ENCODE assay signal across 23 cellular contexts in the genomic region with DNA sequence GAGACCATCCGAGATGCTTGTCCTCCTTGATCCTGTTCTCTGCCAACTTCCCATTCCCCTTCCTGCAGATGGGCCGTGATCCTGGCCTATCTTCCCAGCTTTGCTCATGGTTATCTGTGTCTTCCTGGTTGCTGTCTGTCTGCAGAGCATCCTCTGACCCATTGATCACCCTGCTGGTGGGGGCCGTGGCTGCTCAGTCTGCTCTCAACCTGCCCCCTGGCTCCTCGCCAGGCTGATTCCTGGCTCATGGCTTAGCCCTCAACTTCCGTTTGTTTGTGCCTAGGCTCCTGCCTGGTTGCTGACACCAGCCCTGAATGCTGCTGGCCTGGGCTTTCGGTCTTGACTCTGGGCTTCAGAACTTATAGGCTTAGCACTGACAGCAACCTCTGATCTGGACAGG.
A peak's percentile ranks its signal among the peaks of the same experiment; 100 is the strongest.
DNase-seq lines count a peak whose midpoint lies in the region; ATAC-seq and TF ChIP-seq lines count a peak whose summit lies in the region.
"Had no signal": no experiment of that assay in that cellular context is flagged by ENCODE, and none has a peak within 500 bp of the region (broad histone marks: within the 10 kb centered on the region; RNA-seq: fewer than 3 reads in every experiment).

No MANE protein-coding gene starts in this region.

- H3K4me3 ChIP-seq in IMR-90 (ENCODE audit: insufficient read depth, low read depth, low read length) (no peak overlapping the region), endodermal cell (ENCODE audit: low read length) (no peak overlapping the region), parathyroid adenoma (ENCODE audit: low read depth, low read length) (no peak overlapping the region), HAP-1 (no peak overlapping the region)
- H3K4me3 ChIP-seq: psoas muscle had no signal

- CTCF ChIA-PET in IMR-90 (lab: Yijun Ruan, JAX) = no interaction called here

- TF ChIP-seq POLR2A in IMR-90 (IDR thresholded peaks at IDR 0.05; ENCODE audit: low read depth, low read length) = no peak

- H3K36me3 ChIP-seq in IMR-90 (ENCODE audit: control insufficient read depth, insufficient read depth, low read length) = no peaks in the 10 kb centered on the region
- H3K36me3 ChIP-seq in endodermal cell (ENCODE audit: control insufficient read depth, insufficient read depth, low read length) = no peaks in the 10 kb centered on the region
- no peaks in the 10 kb centered on the region for H3K36me3 ChIP-seq in parathyroid adenoma (ENCODE audit: control insufficient read depth, insufficient read depth, low read length)
- no peaks in the 10 kb centered on the region for H3K36me3 ChIP-seq in HAP-1 (replicated peaks)

- H3K4me3 Mint-ChIP-seq in endodermal cell = no peak overlapping the region
- H3K4me3 Mint-ChIP-seq: activated naive CD4-positive, alpha-beta T cell treated with anti-CD3 and anti-CD28 coated beads, Interleukin-2, amount 50 U/mL, for 24 hours; brain; immature natural killer cell; nephron; stimulated activated memory B cell treated with anti-CD40 and anti-IgM and Interleukin-4, amounts not matched to agents 10 μg/mL and 1 μg/mL and 100 μg/mL, for 72 hours had no signal

- no peak for ATAC-seq in IMR-90 (ENCODE audit: low read depth)

- H3K9me1 ChIP-seq in IMR-90 (ENCODE audit: insufficient read depth, low read length) = peaks cover 19% of the 10 kb centered on the region; the same call in 1 of the 2 replicates

- H3K9me3 ChIP-seq in IMR-90 (ENCODE audit: control insufficient read depth, insufficient read depth, low read length) (0 out of 2 replicates have a peak, but pooled peaks cover 2% of the 10 kb centered on the region), endodermal cell (ENCODE audit: control insufficient read depth, low read length) (peaks cover 8% of the 10 kb centered on the region), parathyroid adenoma (ENCODE audit: control insufficient read depth, low read length) (no peaks in the 10 kb centered on the region), HAP-1 (0 out of 2 replicates have a peak, but pooled peaks cover 2% of the 10 kb centered on the region)
- H3K9me3 ChIP-seq: psoas muscle had no signal

- H2AK5ac ChIP-seq in IMR-90 (ENCODE audit: low read depth, low read length) = no peak overlapping the region

- no peak overlapping the region for H2AK9ac ChIP-seq in IMR-90 (replicated peaks; ENCODE audit: low read depth, low read length, poor library complexity)

- H3K14ac ChIP-seq in IMR-90 (replicated peaks; ENCODE audit: low read depth, low read length) = no peak overlapping the region

- H3K27ac ChIP-seq in IMR-90 (ENCODE audit: insufficient read depth, low read length) = no peak overlapping the region
- no peak overlapping the region for H3K27ac ChIP-seq in endodermal cell (ENCODE audit: low read depth, low read length)
- peak overlapping the region; percentile 40 for H3K27ac ChIP-seq in parathyroid adenoma
- H3K27ac ChIP-seq: psoas muscle had no signal

- no peaks in the 10 kb centered on the region for H3K27me3 ChIP-seq in IMR-90 (ENCODE audit: control insufficient read depth, insufficient read depth, low read length)
- no peaks in the 10 kb centered on the region for H3K27me3 ChIP-seq in endodermal cell (ENCODE audit: control insufficient read depth, insufficient read depth, low read length, poor library complexity, severe bottlenecking)
- H3K27me3 ChIP-seq in parathyroid adenoma (ENCODE audit: control insufficient read depth, insufficient read depth, low read length) = no peaks in the 10 kb centered on the region
- no peaks in the 10 kb centered on the region for H3K27me3 ChIP-seq in HAP-1 (ENCODE audit: low read depth)

- H3K23ac ChIP-seq in IMR-90 (ENCODE audit: low read depth, low read length) = no peak overlapping the region

- TF ChIP-seq RAD21 in IMR-90 (IDR thresholded peaks at IDR 0.05; ENCODE audit: low read length) = no peak

- DNase-seq in DMS79 treated with DMSO at 0.1 percent for 48 hours (lab: John Stamatoyannopoulos, UW) (peak; percentile 10), DMS79 (lab: John Stamatoyannopoulos, UW) (no peak), IMR-90 (no peak), endodermal cell (peak; percentile 53), NCI-H1048 (lab: John Stamatoyannopoulos, UW) (no peak), HAP-1 (ENCODE audit: low spot score in 2 of 2) (no peak), ecto neural progenitor cell (ENCODE audit: low spot score) (no peak)
- DNase-seq: 8988T; activated CD4-positive, alpha-beta T cell treated with anti-CD3 and anti-CD28 coated beads, Interleukin-2, amount 50 U/mL, for 1 hour; activated T-cell treated with anti-CD3 and anti-CD28 coated beads, Interleukin-2, amount 50 U/mL, for 1 hour; DND-41; head of caudate nucleus; immature natural killer cell; NCI-H1105 treated with DMSO at 0.1 percent for 48 hours; NCI-H2171; NCI-H82; psoas muscle had no signal

- no peak overlapping the region for H4K8ac ChIP-seq in IMR-90 (ENCODE audit: low read depth in 2 of 2, low read length in 2 of 2)

- no peak overlapping the region for H3K56ac ChIP-seq in IMR-90 (ENCODE audit: extremely low read depth, insufficient read depth, low read length)

- H3K9ac ChIP-seq in IMR-90 (ENCODE audit: low read depth, low read length) = no peak overlapping the region
- no peak overlapping the region for H3K9ac ChIP-seq in endodermal cell (ENCODE audit: extremely low read depth, low read length, poor library complexity, severe bottlenecking)
- H3K9ac ChIP-seq in parathyroid adenoma = no peak overlapping the region

- intact Hi-C loops in IMR-90 (cut with micrococcal nuclease) = no loop called here

- TF ChIP-seq CTCF in IMR-90 (conservative IDR thresholded peaks at IDR 0.05; ENCODE audit: low read depth, low read length) (no peak), endodermal cell (conservative IDR thresholded peaks at IDR 0.05) (no peak), parathyroid adenoma (IDR thresholded peaks at IDR 0.05) (no peak)

- no peak overlapping the region for H2BK5ac ChIP-seq in IMR-90 (ENCODE audit: low read depth, low read length, poor library complexity, severe bottlenecking)

- WGBS in IMR-90 (ENCODE audit: extremely low coverage in 2 of 2, insufficient read length in 1 of 2), 2 experiments = 81% methylated on average over 6 of the region's 6 CpGs; no CpG with 5 or more reads in 1 of the 2 experiments
- 89 to 91% methylated on average over 6 of the region's 6 CpGs for WGBS in endodermal cell (ENCODE audit: insufficient coverage in 1 of 2, insufficient read length in 1 of 2), 2 experiments

- H3K79me2 ChIP-seq in parathyroid adenoma = no peaks in the 10 kb centered on the region

- H3K27ac Mint-ChIP-seq in endodermal cell = no peak overlapping the region
- H3K27ac Mint-ChIP-seq: activated naive CD4-positive, alpha-beta T cell treated with anti-CD3 and anti-CD28 coated beads, Interleukin-2, amount 50 U/mL, for 24 hours; brain; immature natural killer cell; nephron; stimulated activated memory B cell treated with anti-CD40 and anti-IgM and Interleukin-4, amounts not matched to agents 10 μg/mL and 1 μg/mL and 100 μg/mL, for 72 hours had no signal

- H4K91ac ChIP-seq in IMR-90 (ENCODE audit: insufficient read depth, low read depth, low read length) = no peak overlapping the region

- no peak overlapping the region for H2BK20ac ChIP-seq in IMR-90 (ENCODE audit: low read depth, low read length)

- H2BK120ac ChIP-seq in IMR-90 (ENCODE audit: low read depth, low read length) = no peak overlapping the region

- in situ Hi-C loops in IMR-90 (cut with MboI; ENCODE audit: low sequenced_read_pairs) = no loop called here
- in situ Hi-C loops in HAP-1 (cut with MboI; ENCODE audit: low sequenced_read_pairs) = no loop called here

- H2AFZ ChIP-seq in IMR-90 (replicated peaks; ENCODE audit: low read length, poor library complexity) (peak overlapping the region; percentile 24), parathyroid adenoma (peak overlapping the region; percentile 68)

- BruUV-seq in IMR-90 (replicated peaks; lab: Mats Ljungman, UMichigan) = no TSS peak

- dilution Hi-C loops in IMR-90 (cut with HindIII; ENCODE audit: low sequenced_read_pairs, unreplicated experiment) = no loop called here

- H3K4me1 ChIP-seq in IMR-90 (ENCODE audit: control insufficient read depth, insufficient read depth, low read length) (peaks cover 12% of the 10 kb centered on the region; the same call in 1 of the 2 replicates), endodermal cell (ENCODE audit: control insufficient read depth, insufficient read depth, low read length) (no peaks in the 10 kb centered on the region), parathyroid adenoma (peaks cover 43% of the 10 kb centered on the region), HAP-1 (no peaks in the 10 kb centered on the region)
- H3K4me1 ChIP-seq: psoas muscle had no signal

- POLR2A ChIA-PET in IMR-90 (lab: Charles Lee; ENCODE audit: unreplicated experiment) = interaction anchor here (0.6 kb wide), 1 partner anchor 104 kb away, joined by 3 read pairs; no protein-coding TSS in a partner anchor

- no peaks in the 10 kb centered on the region for H3K79me1 ChIP-seq in IMR-90 (ENCODE audit: low read depth in 1 of 2, low read length in 2 of 2)

- no peak overlapping the region for H3K18ac ChIP-seq in IMR-90 (ENCODE audit: low read depth, low read length)

- H3K4me1 Mint-ChIP-seq in endodermal cell = no peaks in the 10 kb centered on the region
- H3K4me1 Mint-ChIP-seq: activated naive CD4-positive, alpha-beta T cell treated with anti-CD3 and anti-CD28 coated beads, Interleukin-2, amount 50 U/mL, for 24 hours; brain had no signal

- H3K4ac ChIP-seq in IMR-90 (ENCODE audit: low read depth, low read length) = 0 out of 2 replicates have a peak overlapping the region, but pooled peaks have one; percentile 6

- H3K4me2 ChIP-seq in IMR-90 (ENCODE audit: low read depth, low read length) (no peak overlapping the region), parathyroid adenoma (ENCODE audit: low read length) (no peak overlapping the region)

- peaks cover 5% of the 10 kb centered on the region for H3K9me3 Mint-ChIP-seq in endodermal cell
- H3K9me3 Mint-ChIP-seq: activated naive CD4-positive, alpha-beta T cell treated with anti-CD3 and anti-CD28 coated beads, Interleukin-2, amount 50 U/mL, for 24 hours had no signal

- no peak overlapping the region for H4K5ac ChIP-seq in IMR-90 (ENCODE audit: low read depth, low read length)

- H3K27me3 Mint-ChIP-seq in endodermal cell (ENCODE audit: insufficient read depth) = no peaks in the 10 kb centered on the region
- H3K27me3 Mint-ChIP-seq: activated naive CD4-positive, alpha-beta T cell treated with anti-CD3 and anti-CD28 coated beads, Interleukin-2, amount 50 U/mL, for 24 hours had no signal

- H4K20me1 ChIP-seq in IMR-90 (ENCODE audit: insufficient read depth, low read length) = no peaks in the 10 kb centered on the region

- H2BK15ac ChIP-seq in IMR-90 (ENCODE audit: low read depth, low read length) = no peak overlapping the region

- H3K36me3 Mint-ChIP-seq in endodermal cell (ENCODE audit: low read depth) = no peaks in the 10 kb centered on the region
- H3K36me3 Mint-ChIP-seq: activated naive CD4-positive, alpha-beta T cell treated with anti-CD3 and anti-CD28 coated beads, Interleukin-2, amount 50 U/mL, for 24 hours; brain; CD14-positive monocyte; immature natural killer cell; stimulated activated memory B cell treated with anti-CD40 and anti-IgM and Interleukin-4, amounts not matched to agents 10 μg/mL and 1 μg/mL and 100 μg/mL, for 72 hours had no signal

Comparison
In these comparisons a context has a peak if more than half of its experiments do, and no peak if none do; other contexts are left out.
1. DNase-seq: peak in DMS79 treated with DMSO at 0.1 percent for 48 hours (single experiment) and endodermal cell (single experiment); none in DMS79 (single experiment), IMR-90 (single experiment), NCI-H1048 (single experiment), HAP-1 (0 of 2) and ecto neural progenitor cell (single experiment).